1 cellular context compared by ENCODE assay signal in genomic region chr2:33525666-33526065, GRCh38.
TF ChIP-seq lines count a peak whose summit lies in the region.

No MANE protein-coding gene starts in this region.

TF ChIP-seq in GM23338, 12 proteins besides CTCF, POLR2A, EP300 and RAD21:
- TF ChIP-seq REST (IDR thresholded peaks at IDR 0.05; ENCODE audit: unreplicated experiment) (no peak), STAT1 (IDR thresholded peaks at IDR 0.05; ENCODE audit: unreplicated experiment) (no peak), ZNF114 (CRISPR knock-in tag; IDR thresholded peaks at IDR 0.05) (no peak), EZH2phosphoT487 (IDR thresholded peaks at IDR 0.05; ENCODE audit: unreplicated experiment) (no peak), EZH2 (IDR thresholded peaks at IDR 0.05; ENCODE audit: low read depth, unreplicated experiment) (no peak), POLR2AphosphoS5 (IDR thresholded peaks at IDR 0.05; ENCODE audit: low read depth) (no peak), JUNB (IDR thresholded peaks at IDR 0.05; ENCODE audit: unreplicated experiment) (no peak), NANOG (IDR thresholded peaks at IDR 0.05; ENCODE audit: borderline replicate concordance) (no peak), CREB1 (CRISPR knock-in tag; IDR thresholded peaks at IDR 0.05; ENCODE audit: low read depth) (no peak), ZNF331 (CRISPR knock-in tag; IDR thresholded peaks at IDR 0.05; ENCODE audit: low read depth) (no peak), ETS1 (IDR thresholded peaks at IDR 0.05) (no peak)
